8 cellular contexts compared by ENCODE assay signal in the genomic region with DNA sequence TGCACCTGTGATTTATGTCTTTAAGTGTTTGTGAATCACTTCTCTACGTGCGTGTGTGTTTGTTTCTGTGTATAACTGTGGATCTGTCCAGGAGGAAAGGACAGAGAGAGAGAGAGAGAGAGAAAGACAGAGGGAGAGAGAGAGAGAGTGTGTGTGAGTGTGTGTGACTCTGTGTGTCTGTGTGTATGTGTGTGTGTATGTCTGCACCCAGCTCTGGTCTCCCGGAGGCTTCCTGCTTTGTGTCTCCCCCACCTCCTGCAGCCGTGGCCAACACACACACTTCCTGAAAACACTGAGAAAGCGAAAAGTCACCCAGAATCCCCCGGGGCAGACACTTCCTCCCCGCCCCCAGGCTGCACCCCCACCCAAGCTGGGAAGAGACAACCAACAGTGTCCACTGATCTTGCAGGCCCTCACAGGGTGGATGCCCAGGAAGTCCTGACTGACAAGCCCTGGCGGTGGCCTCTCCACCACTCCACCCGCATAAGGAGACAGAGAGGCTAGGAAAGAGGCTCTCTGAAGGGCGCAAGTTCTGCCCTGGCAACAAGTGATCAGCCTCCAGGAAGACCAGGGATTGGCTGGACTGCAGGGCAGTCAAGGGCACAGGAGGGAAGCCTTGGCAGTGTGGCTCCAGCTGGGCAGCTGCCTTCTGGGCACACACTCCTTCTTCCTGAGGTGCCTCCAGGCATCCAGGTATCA. TPM values are rescaled to one million over a fixed set of nuclear protein-coding genes. Genes with fewer than 3 reads are reported as not detected.
A peak's percentile ranks its signal among the peaks of the same experiment; 100 is the strongest.
DNase-seq lines count a peak whose midpoint lies in the region; ATAC-seq and TF ChIP-seq lines count a peak whose summit lies in the region.

No MANE protein-coding gene starts in this region.

- intact Hi-C loops in CD8-positive, alpha-beta T cell (cut with DNase I, micrococcal nuclease) = loop anchor here (1.0 kb wide), 4 partner anchors 30 to 420 kb away; partner anchors contain the start of genes ATG16L2 (in 2 of the 2), FCHSD2 (in 2 of the 2) and ARAP1 (in 1 of the 2)

- H3K4me3 ChIP-seq in CD8-positive, alpha-beta T cell (ENCODE audit: low read depth, low read length) = peak overlapping the region; percentile 89
- H3K4me3 ChIP-seq in effector memory CD4-positive, alpha-beta T cell (ENCODE audit: insufficient read depth, low read depth, low read length, poor library complexity, severe bottlenecking) = peak overlapping the region; percentile 69

- no peaks in the 10 kb centered on the region for H3K27me3 Mint-ChIP-seq in CD8-positive, alpha-beta T cell (ENCODE audit: low read depth)

- no peaks in the 10 kb centered on the region for H3K27me3 ChIP-seq in CD8-positive, alpha-beta T cell (ENCODE audit: insufficient read depth, low read length)
- H3K27me3 ChIP-seq in effector memory CD4-positive, alpha-beta T cell (replicated peaks; ENCODE audit: control insufficient read depth, insufficient read depth, low read length, poor library complexity, severe bottlenecking) = no peaks in the 10 kb centered on the region

- H3K9me3 ChIP-seq in CD8-positive, alpha-beta T cell (ENCODE audit: low read length) = no peaks in the 10 kb centered on the region
- H3K9me3 ChIP-seq in effector memory CD4-positive, alpha-beta T cell (ENCODE audit: control insufficient read depth, low read length) = no peaks in the 10 kb centered on the region

- peaks cover 64% of the 10 kb centered on the region for H3K4me1 ChIP-seq in CD8-positive, alpha-beta T cell (ENCODE audit: insufficient read depth, low read length)
- peaks cover 34% of the 10 kb centered on the region for H3K4me1 ChIP-seq in effector memory CD4-positive, alpha-beta T cell (ENCODE audit: control insufficient read depth, insufficient read depth, low read length, poor library complexity, severe bottlenecking)

- CTCF ChIA-PET in CD8-positive, alpha-beta T cell (lab: Charles Lee) = interaction anchor here (1.2 to 11.0 kb wide), 6 partner anchors 11 to 463 kb away, joined by 3 to 157 read pairs (median 3); partner anchors contain the start of gene STARD10

- ATAC-seq in CD8-positive, alpha-beta T cell = peak; percentile 81
- ATAC-seq in GM19438 (IDR thresholded peaks at IDR 0.05; ENCODE audit: low read depth, unreplicated experiment) (peak; percentile 80), HG03565 (IDR thresholded peaks at IDR 0.05; ENCODE audit: unreplicated experiment) (peak; percentile 66)

- H3K4me1 Mint-ChIP-seq in CD8-positive, alpha-beta T cell (ENCODE audit: low read depth) = peaks cover 65% of the 10 kb centered on the region

- POLR2A ChIA-PET in CD8-positive, alpha-beta T cell (lab: Charles Lee) = interaction anchor here (1.0 to 1.8 kb wide), 5 partner anchors 10 to 91 kb away, joined by 3 to 11 read pairs (median 6); partner anchors contain the start of genes ATG16L2 and STARD10

- peak; percentile 72 to 94 (median 81) for DNase-seq in CD8-positive, alpha-beta T cell
- peak; percentile 84 for DNase-seq in NK-92 treated with Interleukin-12 subunit alpha and Interleukin-12 subunit beta, amount 100 ng/mL, for 24 hours (lab: John Stamatoyannopoulos, UW)
- DNase-seq in activated CD8-positive, alpha-beta memory T cell treated with anti-CD3 and anti-CD28 coated beads for 24 hours = peak; percentile 97
- peak; percentile 65 to 80 (median 79) for DNase-seq in effector memory CD4-positive, alpha-beta T cell
- DNase-seq in midbrain (lab: John Stamatoyannopoulos, UW) = peak; percentile 91
- peak; percentile 55 for DNase-seq in stimulated activated CD8-positive, alpha-beta memory T cell treated with anti-CD3 and anti-CD28 coated beads, Interleukin-15, amount 100 ng/mL, for 24 hours (ENCODE audit: low read depth)

- no peaks in the 10 kb centered on the region for H3K9me3 Mint-ChIP-seq in CD8-positive, alpha-beta T cell

- peak overlapping the region; percentile 98 for H3K4me3 Mint-ChIP-seq in CD8-positive, alpha-beta T cell

- H3K36me3 Mint-ChIP-seq in CD8-positive, alpha-beta T cell = peaks cover 45% of the 10 kb centered on the region

- H3K36me3 ChIP-seq in CD8-positive, alpha-beta T cell (ENCODE audit: insufficient read depth, low read length) = peaks cover 4% of the 10 kb centered on the region
- peaks cover 9% of the 10 kb centered on the region for H3K36me3 ChIP-seq in effector memory CD4-positive, alpha-beta T cell (ENCODE audit: control insufficient read depth, insufficient read depth, low read length)

- H3K27ac Mint-ChIP-seq in CD8-positive, alpha-beta T cell = peak overlapping the region; percentile 98

- no peak for TF ChIP-seq CTCF in CD8-positive, alpha-beta T cell (IDR thresholded peaks at IDR 0.05)

- H3K27ac ChIP-seq in CD8-positive, alpha-beta T cell (ENCODE audit: low read depth, low read length) = peak overlapping the region; percentile 80
- peak overlapping the region; percentile 79 for H3K27ac ChIP-seq in effector memory CD4-positive, alpha-beta T cell (ENCODE audit: insufficient read depth, low read length, poor library complexity, severe bottlenecking)

RNA-seq across cellular contexts. Expression of gene ARAP1, which starts 30.0 kb away (rescaled TPM):
- total RNA-seq in CD8-positive, alpha-beta T cell = 10 to 100 TPM; 93.5 to 95.2 TPM

RNA-seq across cellular contexts. Expression of gene PDE2A, which starts 48.0 kb away (rescaled TPM):
- 1 to 10 TPM; 3.8 to 4.2 TPM for total RNA-seq in CD8-positive, alpha-beta T cell

Comparison
In these comparisons a context has a peak if more than half of its experiments do, and no peak if none do; other contexts are left out.
1. Peak in every context shown above with its lines: DNase-seq, ATAC-seq, H3K4me3 ChIP-seq and H3K27ac ChIP-seq.